Comparison of ENCODE assay signal across 26 cellular contexts in genomic region chr11:19912206-19913118, GRCh38.
A peak's percentile ranks its signal among the peaks of the same experiment; 100 is the strongest.
DNase-seq lines count a peak whose midpoint lies in the region; ATAC-seq and TF ChIP-seq lines count a peak whose summit lies in the region.
"Had no signal": no experiment of that assay in that cellular context is flagged by ENCODE, and none has a peak within 500 bp of the region (broad histone marks: within the 10 kb centered on the region; RNA-seq: fewer than 3 reads in every experiment).

No MANE protein-coding gene starts in this region.

- TF ChIP-seq RAD21 in IMR-90 (IDR thresholded peaks at IDR 0.05; ENCODE audit: low read length) = no peak

- in situ Hi-C loops in IMR-90 (cut with MboI; ENCODE audit: low sequenced_read_pairs) = no loop called here

- no peaks in the 10 kb centered on the region for H3K9me3 ChIP-seq in Caco-2
- H3K9me3 ChIP-seq in IMR-90 (ENCODE audit: control insufficient read depth, insufficient read depth, low read length) = no peaks in the 10 kb centered on the region
- H3K9me3 ChIP-seq in T-helper 17 cell (ENCODE audit: control insufficient read depth, low read length, poor library complexity, severe bottlenecking) = no peaks in the 10 kb centered on the region
- H3K9me3 ChIP-seq: A549, ascending aorta, BE2C, mucosa of descending colon, upper lobe of left lung had no signal

- H3K4me2 ChIP-seq in IMR-90 (ENCODE audit: low read depth, low read length) = peak overlapping the region; percentile 98
- H3K4me2 ChIP-seq in mesendoderm (ENCODE audit: low read length) = no peak overlapping the region
- H3K4me2 ChIP-seq: A549 had no signal

- peaks cover 19 to 20% of the 10 kb centered on the region in 2 experiments; a peak in 2 of 4 replicates for H3K79me1 ChIP-seq in IMR-90 (ENCODE audit: low read depth in 1 of 2, low read length in 2 of 2)
- H3K79me1 ChIP-seq in mesendoderm (ENCODE audit: low read length) = no peaks in the 10 kb centered on the region

- H3K27ac Mint-ChIP-seq in Caco-2 (ENCODE audit: unreplicated experiment) = peak overlapping the region; percentile 31
- H3K27ac Mint-ChIP-seq in T-helper 17 cell = no peak overlapping the region
- no peak overlapping the region for H3K27ac Mint-ChIP-seq in activated CD8-positive, alpha-beta T cell treated with anti-CD3 and anti-CD28 coated beads, Interleukin-2, amount 10 ng/mL, durations not matched to agents 7 days and 5 days
- H3K27ac Mint-ChIP-seq: activated CD4-positive, alpha-beta T cell treated with anti-CD3 and anti-CD28 coated beads, Interleukin-2, amount 10 ng/mL, durations not matched to agents 7 days and 5 days; activated naive CD4-positive, alpha-beta T cell treated with anti-CD3 and anti-CD28 coated beads, Interleukin-2, amount 50 U/mL, for 72 hours; activated T-helper 2 cell treated with anti-CD3 and anti-CD28 coated beads, Interferon-gamma antibody, Interleukin-2, Interleukin-4, amounts not matched to agents 10 μg/mL and 5 μg/mL and 100 μg/mL, durations not matched to agents 14 hours and 24 hours and 36 hours; T-helper 2 cell treated with Interferon-gamma antibody and Interleukin-4, amounts not matched to agents 5 μg/mL and 100 μg/mL, for 36 hours had no signal

- no peak overlapping the region for H4K91ac ChIP-seq in IMR-90 (ENCODE audit: insufficient read depth, low read depth, low read length)

- no peak overlapping the region; the same call in 2 of the 3 replicates for H2BK15ac ChIP-seq in IMR-90 (ENCODE audit: low read depth, low read length)
- no peak overlapping the region for H2BK15ac ChIP-seq in mesendoderm (replicated peaks; ENCODE audit: low read depth)

- POLR2A ChIA-PET in Caco-2 (lab: Charles Lee) = no interaction called here
- POLR2A ChIA-PET in IMR-90 (lab: Charles Lee; ENCODE audit: unreplicated experiment) = no interaction called here
- POLR2A ChIA-PET in activated CD8-positive, alpha-beta T cell treated with anti-CD3 and anti-CD28 coated beads, Interleukin-2, amount 10 ng/mL, durations not matched to agents 7 days and 5 days (lab: Charles Lee) = no interaction called here

- dilution Hi-C loops in IMR-90 (cut with HindIII; ENCODE audit: low sequenced_read_pairs, unreplicated experiment) = no loop called here

- H4K8ac ChIP-seq in IMR-90 (ENCODE audit: low read depth in 2 of 2, low read length in 2 of 2) (no peak overlapping the region), mesendoderm (ENCODE audit: low read depth, low read length) (no peak overlapping the region)

- intact Hi-C loops in Caco-2 (cut with micrococcal nuclease; ENCODE audit: unreplicated experiment) = loop anchor here (1.0 kb wide), 4 partner anchors 10 to 109 kb away; no protein-coding TSS in a partner anchor
- intact Hi-C loops in IMR-90 (cut with micrococcal nuclease) = no loop called here

- no peaks in the 10 kb centered on the region for H3K79me2 ChIP-seq in mesendoderm (ENCODE audit: control insufficient read depth, insufficient read depth, low read length)

- H3K9me1 ChIP-seq in IMR-90 (ENCODE audit: insufficient read depth, low read length) = peaks cover 17% of the 10 kb centered on the region

- peaks cover 7% of the 10 kb centered on the region; the same call in 1 of the 2 replicates for H4K20me1 ChIP-seq in IMR-90 (ENCODE audit: insufficient read depth, low read length)

- H3K36me3 ChIP-seq in Caco-2 (ENCODE audit: control insufficient read depth, insufficient read depth, low read length) (no peaks in the 10 kb centered on the region), IMR-90 (ENCODE audit: control insufficient read depth, insufficient read depth, low read length) (0 out of 2 replicates have a peak, but pooled peaks cover 2% of the 10 kb centered on the region), mesendoderm (ENCODE audit: control insufficient read depth, insufficient read depth, low read length) (no peaks in the 10 kb centered on the region)
- H3K36me3 ChIP-seq: BE2C had no signal

- CTCF ChIA-PET in Caco-2 (lab: Charles Lee) = interaction anchor here (1.3 to 2.4 kb wide), 3 partner anchors 9 to 41 kb away, joined by 7 to 8 read pairs (median 7); no protein-coding TSS in a partner anchor
- CTCF ChIA-PET in IMR-90 (lab: Yijun Ruan, JAX) = interaction anchor here (1.2 to 1.3 kb wide), 2 partner anchors 9 to 220 kb away, joined by 3 to 4 read pairs; no protein-coding TSS in a partner anchor
- CTCF ChIA-PET in activated CD8-positive, alpha-beta T cell treated with anti-CD3 and anti-CD28 coated beads, Interleukin-2, amount 10 ng/mL, durations not matched to agents 7 days and 5 days (lab: Charles Lee) = no interaction called here

- peak overlapping the region; percentile 72; the same call in 1 of the 2 replicates for H3K27ac ChIP-seq in IMR-90 (ENCODE audit: insufficient read depth, low read length)
- H3K27ac ChIP-seq in mesendoderm (ENCODE audit: low read depth, low read length) = no peak overlapping the region
- H3K27ac ChIP-seq: A549, GM23248, upper lobe of left lung, VCaP had no signal

- H3K9ac ChIP-seq in IMR-90 (ENCODE audit: low read depth, low read length) (no peak overlapping the region), mesendoderm (ENCODE audit: low read length) (no peak overlapping the region)
- H3K9ac ChIP-seq: GM23248 had no signal

- peak overlapping the region; percentile 75; the same call in 1 of the 2 replicates for H3K18ac ChIP-seq in IMR-90 (ENCODE audit: low read depth, low read length)
- H3K18ac ChIP-seq in mesendoderm (ENCODE audit: low read length) = no peak overlapping the region

- H2AK5ac ChIP-seq in IMR-90 (ENCODE audit: low read depth, low read length) (no peak overlapping the region), mesendoderm (ENCODE audit: low read length) (no peak overlapping the region)

- H3K4me1 ChIP-seq in Caco-2 (peaks cover 31% of the 10 kb centered on the region), IMR-90 (ENCODE audit: control insufficient read depth, insufficient read depth, low read length) (peaks cover 18% of the 10 kb centered on the region), mesendoderm (ENCODE audit: control insufficient read depth, low read depth, low read length) (no peaks in the 10 kb centered on the region)
- H3K4me1 ChIP-seq: BE2C had no signal

- H3K4me1 Mint-ChIP-seq in Caco-2 (ENCODE audit: low read depth, unreplicated experiment) (peaks cover 56% of the 10 kb centered on the region), T-helper 17 cell (no peaks in the 10 kb centered on the region)
- no peaks in the 10 kb centered on the region for H3K4me1 Mint-ChIP-seq in activated CD8-positive, alpha-beta T cell treated with anti-CD3 and anti-CD28 coated beads, Interleukin-2, amount 10 ng/mL, durations not matched to agents 7 days and 5 days (ENCODE audit: low read depth)
- H3K4me1 Mint-ChIP-seq: activated CD4-positive, alpha-beta T cell treated with anti-CD3 and anti-CD28 coated beads, Interleukin-2, amount 10 ng/mL, durations not matched to agents 7 days and 5 days had no signal

- H3K14ac ChIP-seq in IMR-90 (replicated peaks; ENCODE audit: low read depth, low read length) = no peak overlapping the region

- no peaks in the 10 kb centered on the region for H3K27me3 Mint-ChIP-seq in Caco-2 (ENCODE audit: insufficient read depth, unreplicated experiment)
- H3K27me3 Mint-ChIP-seq in T-helper 17 cell = peaks cover 23% of the 10 kb centered on the region
- peaks cover 6% of the 10 kb centered on the region for H3K27me3 Mint-ChIP-seq in activated CD8-positive, alpha-beta T cell treated with anti-CD3 and anti-CD28 coated beads, Interleukin-2, amount 10 ng/mL, durations not matched to agents 7 days and 5 days (ENCODE audit: low read depth)

- no peak overlapping the region for H2AK9ac ChIP-seq in IMR-90 (replicated peaks; ENCODE audit: low read depth, low read length, poor library complexity)

- H3K27me3 ChIP-seq in Caco-2 (replicated peaks; ENCODE audit: control insufficient read depth, insufficient read depth, low read length) = no peaks in the 10 kb centered on the region
- no peaks in the 10 kb centered on the region for H3K27me3 ChIP-seq in IMR-90 (ENCODE audit: control insufficient read depth, insufficient read depth, low read length)
- no peaks in the 10 kb centered on the region for H3K27me3 ChIP-seq in mesendoderm (ENCODE audit: insufficient read depth, low read length, poor library complexity)
- H3K27me3 ChIP-seq: ascending aorta, BE2C, upper lobe of left lung had no signal

- ATAC-seq in IMR-90 (ENCODE audit: low read depth) (peak; percentile 74), esophagus mucosa (peak; percentile 59), T-helper 17 cell (no peak)
- no peak for ATAC-seq in activated CD8-positive, alpha-beta T cell treated with anti-CD3 and anti-CD28 coated beads, Interleukin-2, amount 10 ng/mL, durations not matched to agents 7 days and 5 days
- ATAC-seq: activated naive CD4-positive, alpha-beta T cell treated with anti-CD3 and anti-CD28 coated beads, Interleukin-2, amount 50 U/mL, for 72 hours; mucosa of descending colon had no signal

- H3K4me3 Mint-ChIP-seq in Caco-2 (ENCODE audit: unreplicated experiment) = peak overlapping the region; percentile 30
- H3K4me3 Mint-ChIP-seq in T-helper 17 cell = no peak overlapping the region
- H3K4me3 Mint-ChIP-seq in activated CD8-positive, alpha-beta T cell treated with anti-CD3 and anti-CD28 coated beads, Interleukin-2, amount 10 ng/mL, durations not matched to agents 7 days and 5 days = no peak overlapping the region
- H3K4me3 Mint-ChIP-seq: activated CD4-positive, alpha-beta T cell treated with anti-CD3 and anti-CD28 coated beads, Interleukin-2, amount 10 ng/mL, durations not matched to agents 7 days and 5 days; neural crest cell; T-helper 2 cell treated with Interferon-gamma antibody and Interleukin-4, amounts not matched to agents 5 μg/mL and 100 μg/mL, for 36 hours had no signal

- no peak overlapping the region for H2AFZ ChIP-seq in IMR-90 (replicated peaks; ENCODE audit: low read length, poor library complexity)
- H2AFZ ChIP-seq: GM23248 had no signal

- H3K23ac ChIP-seq in IMR-90 (ENCODE audit: low read depth, low read length) (no peak overlapping the region), mesendoderm (ENCODE audit: low read length) (no peak overlapping the region)

- peak overlapping the region; percentile 65 for H2BK5ac ChIP-seq in IMR-90 (ENCODE audit: low read depth, low read length, poor library complexity, severe bottlenecking)
- H2BK5ac ChIP-seq in mesendoderm (ENCODE audit: low read length) = no peak overlapping the region

- H3K56ac ChIP-seq in IMR-90 (ENCODE audit: extremely low read depth, insufficient read depth, low read length) (peak overlapping the region; percentile 22; the same call in 1 of the 2 replicates), mesendoderm (ENCODE audit: low read length) (no peak overlapping the region)

- H2BK20ac ChIP-seq in IMR-90 (ENCODE audit: low read depth, low read length) = peak overlapping the region; percentile 5; the same call in 1 of the 2 replicates

- H3K36me3 Mint-ChIP-seq in Caco-2 (ENCODE audit: insufficient read depth, unreplicated experiment) = peaks cover 17% of the 10 kb centered on the region
- peaks cover 2% of the 10 kb centered on the region for H3K36me3 Mint-ChIP-seq in T-helper 17 cell (ENCODE audit: low read depth)
- no peaks in the 10 kb centered on the region for H3K36me3 Mint-ChIP-seq in activated CD8-positive, alpha-beta T cell treated with anti-CD3 and anti-CD28 coated beads, Interleukin-2, amount 10 ng/mL, durations not matched to agents 7 days and 5 days (ENCODE audit: low read depth)
- H3K36me3 Mint-ChIP-seq: activated naive CD4-positive, alpha-beta T cell treated with anti-CD3 and anti-CD28 coated beads, Interleukin-2, amount 50 U/mL, for 72 hours had no signal

- BruUV-seq in Caco-2 (replicated peaks; lab: Mats Ljungman, UMichigan) (no TSS peak), IMR-90 (replicated peaks; lab: Mats Ljungman, UMichigan) (no TSS peak)

- no peaks in the 10 kb centered on the region for H3K9me3 Mint-ChIP-seq in Caco-2 (ENCODE audit: unreplicated experiment)
- H3K9me3 Mint-ChIP-seq in activated CD8-positive, alpha-beta T cell treated with anti-CD3 and anti-CD28 coated beads, Interleukin-2, amount 10 ng/mL, durations not matched to agents 7 days and 5 days (ENCODE audit: insufficient read depth) = no peaks in the 10 kb centered on the region
- H3K9me3 Mint-ChIP-seq: activated CD4-positive, alpha-beta T cell treated with anti-CD3 and anti-CD28 coated beads, Interleukin-2, amount 10 ng/mL, durations not matched to agents 7 days and 5 days; activated naive CD4-positive, alpha-beta T cell treated with anti-CD3 and anti-CD28 coated beads, Interleukin-2, amount 50 U/mL, for 72 hours; activated T-helper 2 cell treated with anti-CD3 and anti-CD28 coated beads, Interferon-gamma antibody, Interleukin-2, Interleukin-4, amounts not matched to agents 10 μg/mL and 5 μg/mL and 100 μg/mL, durations not matched to agents 14 hours and 24 hours and 36 hours; neural crest cell; T-helper 2 cell treated with Interferon-gamma antibody and Interleukin-4, amounts not matched to agents 5 μg/mL and 100 μg/mL, for 36 hours had no signal

- TF ChIP-seq CTCF in Caco-2 (IDR thresholded peaks at IDR 0.05; ENCODE audit: insufficient read depth in 1 of 2, low read depth in 1 of 2, low read length in 1 of 2, severe bottlenecking in 1 of 2, unreplicated experiment in 1 of 2) (no peak), IMR-90 (conservative IDR thresholded peaks at IDR 0.05; ENCODE audit: low read depth, low read length) (no peak)

- no peak overlapping the region for H3K4me3 ChIP-seq in Caco-2 (ENCODE audit: low read depth, low read length)
- peak overlapping the region; percentile 38; the same call in 1 of the 2 replicates for H3K4me3 ChIP-seq in IMR-90 (ENCODE audit: insufficient read depth, low read depth, low read length)
- H3K4me3 ChIP-seq in mesendoderm (ENCODE audit: low read length) = no peak overlapping the region
- H3K4me3 ChIP-seq: A549, ascending aorta, GM23248, mucosa of descending colon, upper lobe of left lung had no signal

- H2BK120ac ChIP-seq in IMR-90 (ENCODE audit: low read depth, low read length) (peak overlapping the region; percentile 17), mesendoderm (ENCODE audit: low read depth, low read length) (no peak overlapping the region)

- WGBS in IMR-90 (ENCODE audit: extremely low coverage in 2 of 2, insufficient read length in 1 of 2), 2 experiments = no CpG with 5 or more reads among the region's 7 CpGs
- WGBS in mesendoderm (ENCODE audit: extremely low coverage, insufficient coverage, low lambda C conversion rate) = no CpG with 5 or more reads among the region's 7 CpGs

- H3K4ac ChIP-seq in IMR-90 (ENCODE audit: low read depth, low read length) (peak overlapping the region; percentile 5; the same call in 1 of the 2 replicates), mesendoderm (ENCODE audit: low read depth, low read length) (peak overlapping the region; percentile 16)

- peak overlapping the region; percentile 31; the same call in 1 of the 2 replicates for H4K5ac ChIP-seq in IMR-90 (ENCODE audit: low read depth, low read length)
- no peak overlapping the region for H4K5ac ChIP-seq in mesendoderm (ENCODE audit: low read length)

- DNase-seq in Caco-2 (peak in 1 of 2 experiments; percentile 54), IMR-90 (peak; percentile 53), mesendoderm (no peak), NCI-H1436 (lab: John Stamatoyannopoulos, UW) (no peak), T-helper 17 cell (no peak)
- no peak for DNase-seq in activated CD8-positive, alpha-beta T cell treated with anti-CD3 and anti-CD28 coated beads, Interleukin-2, amount 10 ng/mL, durations not matched to agents 7 days and 5 days
- DNase-seq in stimulated activated CD4-positive, alpha-beta T cell treated with anti-CD3 and anti-CD28 coated beads, Interleukin-4, amount 100 ng/mL, for 24 hours = no peak
- DNase-seq: activated CD4-positive, alpha-beta T cell treated with anti-CD3 and anti-CD28 coated beads, Interleukin-2, amount 10 ng/mL, durations not matched to agents 7 days and 5 days; BE2C; central memory CD4-positive, alpha-beta T cell; DMS79; GF-D8; GM23248; left ventricle myocardium superior; mucosa of descending colon; NCI-H1694; RPMI8226; upper lobe of left lung had no signal

- TF ChIP-seq POLR2A in IMR-90 (IDR thresholded peaks at IDR 0.05; ENCODE audit: low read depth, low read length) = no peak

Comparison
In these comparisons a context has a peak if more than half of its experiments do, and no peak if none do; other contexts are left out.
1. ATAC-seq: peak in IMR-90 (single experiment) and esophagus mucosa (single experiment); none in T-helper 17 cell (single experiment) and activated CD8-positive, alpha-beta T cell treated with anti-CD3 and anti-CD28 coated beads, Interleukin-2, amount 10 ng/mL, durations not matched to agents 7 days and 5 days (single experiment).